28 cellular contexts compared by ENCODE assay signal in the genomic region with DNA sequence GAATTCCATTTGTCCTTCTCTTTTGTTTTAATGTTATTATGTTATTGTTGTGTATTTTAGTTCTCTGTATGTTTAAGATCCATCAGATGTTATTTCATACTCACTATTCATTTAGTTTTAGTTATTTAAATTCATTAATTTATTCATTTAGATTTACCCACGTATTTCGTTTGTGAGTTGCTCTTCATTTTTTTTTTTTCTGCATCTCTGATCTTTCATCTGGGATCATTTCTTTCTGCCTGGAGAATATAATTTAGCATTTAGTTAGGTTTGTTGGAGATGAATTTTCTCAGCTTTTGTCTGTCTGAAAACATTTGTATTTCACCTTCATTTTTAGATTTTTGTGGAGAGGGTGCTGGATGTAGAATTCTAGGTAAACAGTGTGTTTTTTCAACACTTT.
"Had no signal": no experiment of that assay in that cellular context is flagged by ENCODE, and none has a peak within 500 bp of the region (broad histone marks: within the 10 kb centered on the region; RNA-seq: fewer than 3 reads in every experiment).

No MANE protein-coding gene starts in this region.

- H2AFZ ChIP-seq: neural progenitor cell had no signal

- FAIRE-seq: small intestine had no signal

- H3K27ac ChIP-seq: neural progenitor cell, ovary, prostate gland, right lobe of liver, sigmoid colon, spleen, suprapubic skin, testis, tibial artery, transverse colon, upper lobe of right lung, uterus had no signal

- H3K9ac ChIP-seq: neural progenitor cell had no signal

- H3K9me3 ChIP-seq: ovary, prostate gland, right lobe of liver, sigmoid colon, spleen, suprapubic skin, testis, tibial artery, transverse colon, upper lobe of right lung, uterus had no signal

- H3K4me3 ChIP-seq: neural progenitor cell, ovary, prostate gland, right lobe of liver, sigmoid colon, spleen, suprapubic skin, testis, tibial artery, transverse colon, upper lobe of right lung, uterus had no signal

- H3K4me1 ChIP-seq: prostate gland, right lobe of liver, sigmoid colon, spleen, suprapubic skin, testis, upper lobe of right lung, uterus had no signal

- H3K27me3 ChIP-seq: neural progenitor cell, ovary, right lobe of liver, sigmoid colon, suprapubic skin, testis, tibial artery, transverse colon, upper lobe of right lung, uterus had no signal

- H3K36me3 ChIP-seq: neural progenitor cell, ovary, prostate gland, right lobe of liver, sigmoid colon, spleen, suprapubic skin, tibial artery, transverse colon, upper lobe of right lung, uterus had no signal

- ATAC-seq: naive thymus-derived CD4-positive, alpha-beta T cell; natural killer cell; right cardiac atrium; right lobe of liver; stimulated activated memory B cell treated with anti-CD40 and anti-IgM and Interleukin-4, amounts not matched to agents 10 μg/mL and 1 μg/mL and 100 μg/mL, for 72 hours; stimulated activated naive CD8-positive, alpha-beta T cell treated with anti-CD3 and anti-CD28 coated beads, Interleukin-15, amount 100 ng/mL, for 72 hours; stimulated activated naive CD8-positive, alpha-beta T cell treated with anti-CD3 and anti-CD28 coated beads, Interleukin-15, Interleukin-2, amounts not matched to agents 100 U/mL and 50 U/mL, for 24 hours; upper lobe of right lung had no signal

- DNase-seq: naive thymus-derived CD4-positive, alpha-beta T cell; natural killer cell; occipital lobe; ovary; retina; right cardiac atrium; right lobe of liver; sigmoid colon; small intestine; spleen; stimulated activated CD4-positive, alpha-beta T cell treated with anti-CD3 and anti-CD28 coated beads, Interleukin-12 subunit alpha, Interleukin-12 subunit beta, amount 100 ng/mL, for 4 hours; stimulated activated CD4-positive, alpha-beta T cell treated with anti-CD3 and anti-CD28 coated beads, Interleukin-1b, Interleukin-23, amount 100 ng/mL, for 48 hours; stimulated activated CD4-positive, alpha-beta T cell treated with anti-CD3 and anti-CD28 coated beads, Interleukin-4, amount 100 ng/mL, for 1 hour; stimulated activated CD4-positive, alpha-beta T cell treated with anti-CD3 and anti-CD28 coated beads, Interleukin-4, amount 100 ng/mL, for 4 hours; stimulated activated CD8-positive, alpha-beta memory T cell treated with anti-CD3 and anti-CD28 coated beads, Interleukin-4, amount 100 ng/mL, for 48 hours; stimulated activated naive CD4-positive, alpha-beta T cell; stimulated activated naive CD8-positive, alpha-beta T cell treated with anti-CD3 and anti-CD28 coated beads, Interleukin-15, amount 100 ng/mL, for 72 hours; stimulated activated naive CD8-positive, alpha-beta T cell treated with anti-CD3 and anti-CD28 coated beads, Interleukin-15, Interleukin-2, amounts not matched to agents 100 U/mL and 50 U/mL, for 24 hours; substantia nigra; testis; tibial artery; transverse colon; upper lobe of right lung; uterus had no signal

- H3K4me2 ChIP-seq: neural progenitor cell had no signal
